In the genomic region with DNA sequence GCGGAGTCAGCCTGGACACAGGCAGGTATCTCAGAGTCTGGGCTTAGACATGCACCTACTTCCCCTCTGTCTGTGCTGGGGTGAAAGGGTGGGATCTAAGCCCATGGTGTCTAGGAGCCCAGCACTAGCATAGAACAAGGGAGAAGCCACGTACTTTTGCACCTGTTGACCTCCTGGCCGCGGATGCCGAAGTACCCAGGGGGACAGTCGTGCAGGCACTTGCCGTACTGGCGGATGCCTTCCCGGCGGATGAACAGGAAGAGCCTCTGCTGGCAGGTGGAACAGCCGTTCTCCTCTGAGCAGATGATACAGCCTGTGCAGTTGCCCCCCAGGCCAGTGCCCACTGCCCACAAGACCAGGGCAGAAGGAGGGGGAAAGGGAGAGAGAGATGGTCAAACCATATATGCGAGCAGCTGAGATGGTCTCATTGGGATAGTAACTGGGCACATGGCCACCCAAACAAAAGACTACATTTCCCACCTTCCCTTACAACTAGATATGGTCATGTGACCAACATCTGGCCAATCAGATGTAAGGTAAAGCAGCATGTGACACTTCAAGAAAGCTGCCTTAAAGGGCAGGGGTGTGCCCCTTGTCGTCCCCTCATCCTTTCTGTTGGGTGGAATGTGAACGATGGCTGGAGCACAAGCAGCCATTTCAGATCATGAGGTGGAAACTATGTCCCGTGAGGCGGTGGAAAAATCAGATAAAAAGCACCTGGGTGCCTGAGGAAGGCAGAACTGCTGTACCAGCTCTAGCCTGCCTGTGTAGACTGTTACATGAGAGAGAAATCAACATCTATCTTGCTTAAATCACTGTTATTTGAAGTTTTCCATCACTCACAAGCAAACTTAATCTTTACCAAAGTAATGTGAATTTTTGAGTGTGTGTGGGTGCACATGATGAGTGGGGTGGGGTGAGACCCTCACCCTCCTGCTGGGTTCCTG, we compare ENCODE assay signal across 12 cellular contexts. TPM values are rescaled to one million over a fixed set of nuclear protein-coding genes. Genes with fewer than 3 reads are reported as not detected.
DNase-seq lines count a peak whose midpoint lies in the region; ATAC-seq and TF ChIP-seq lines count a peak whose summit lies in the region.
"Had no signal": no experiment of that assay in that cellular context is flagged by ENCODE, and none has a peak within 500 bp of the region (broad histone marks: within the 10 kb centered on the region; RNA-seq: fewer than 3 reads in every experiment).

No MANE protein-coding gene starts in this region.

- intact Hi-C loops in aorta (cut with DNase I) (no loop called here), vagina (cut with DNase I) (no loop called here)

- no peak for TF ChIP-seq POLR2A in vagina (IDR thresholded peaks at IDR 0.05)

- TF ChIP-seq CTCF in vagina (IDR thresholded peaks at IDR 0.05): no peak

- H3K4me1 ChIP-seq in aorta (ENCODE audit: control insufficient read depth in 1 of 2, insufficient read depth in 2 of 2, low read length in 2 of 2) (no peaks in the 10 kb centered on the region), vagina (no peaks in the 10 kb centered on the region)

- H3K4me3 ChIP-seq in aorta (ENCODE audit: low read length in 2 of 2): no peak overlapping the region
- H3K4me3 ChIP-seq in vagina: no peak overlapping the region

- ATAC-seq in HG03280 (IDR thresholded peaks at IDR 0.05; ENCODE audit: unreplicated experiment) (no peak), aorta (ENCODE audit: low FRiP score) (no peak)

- no peaks in the 10 kb centered on the region for H3K27me3 ChIP-seq in aorta (ENCODE audit: control insufficient read depth in 1 of 2, insufficient read depth in 2 of 2, low read length in 1 of 2)
- no peaks in the 10 kb centered on the region for H3K27me3 ChIP-seq in vagina

- H3K36me3 ChIP-seq in aorta (ENCODE audit: control insufficient read depth in 1 of 2, insufficient read depth in 2 of 2, low read length in 1 of 2): no peaks in the 10 kb centered on the region
- H3K36me3 ChIP-seq in vagina: no peaks in the 10 kb centered on the region

- peaks cover 4% of the 10 kb centered on the region for H3K9me3 ChIP-seq in aorta (ENCODE audit: control insufficient read depth, low read length)
- H3K9me3 ChIP-seq in vagina: no peaks in the 10 kb centered on the region

- WGBS in aorta, 2 donors: 88% methylated on average over 16 of the region's 16 CpGs

- peak; percentile 10 for DNase-seq in stimulated activated CD4-positive, alpha-beta T cell treated with anti-CD3 and anti-CD28 coated beads, Interleukin-15, amount 100 ng/mL, for 24 hours
- DNase-seq in stimulated activated CD4-positive, alpha-beta T cell treated with anti-CD3 and anti-CD28 coated beads, Interleukin-1b, Interleukin-23, amount 100 ng/mL, for 48 hours: no peak
- DNase-seq in NCI-H526 treated with DMSO at 0.1 percent for 48 hours (lab: John Stamatoyannopoulos, UW) (peak; percentile 27), dermis blood vessel endothelial cell (peak; percentile 59), aorta (no peak), occipital lobe (lab: John Stamatoyannopoulos, UW) (no peak), vagina (ENCODE audit: extremely low spot score in 2 of 2) (no peak)
- DNase-seq: activated CD4-positive, alpha-beta memory T cell treated with anti-CD3 and anti-CD28 coated beads, Interleukin-2, amount 10 ng/mL, durations not matched to agents 7 days and 5 days; COR-L47; NCI-H524 treated with DMSO at 0.1 percent for 48 hours had no signal

- no peak overlapping the region for H3K27ac ChIP-seq in aorta (ENCODE audit: low read depth in 1 of 2, low read length in 2 of 2)
- H3K27ac ChIP-seq in vagina: no peak overlapping the region

RNA-seq across cellular contexts. Expression of gene RSPO4, which starts 34.0 kb away (rescaled TPM):
- total RNA-seq in dermis blood vessel endothelial cell (not detected in 2 replicates), aorta (1 to 10 TPM in 1 of 2 donors, under 1 TPM in 1; 0.93 to 1.0 TPM), occipital lobe (not detected), vagina (not detected)
- not detected for polyA plus RNA-seq in aorta
- total RNA-seq: activated CD4-positive, alpha-beta memory T cell treated with anti-CD3 and anti-CD28 coated beads, Interleukin-2, amount 10 ng/mL, durations not matched to agents 7 days and 5 days had no signal
- polyA plus RNA-seq: keratinocyte had no signal

RNA-seq across cellular contexts. Expression of gene ANGPT4, which starts 51.9 kb away (rescaled TPM):
- total RNA-seq in dermis blood vessel endothelial cell: not detected in 2 replicates
- under 1 TPM; 0.19 to 0.33 TPM for total RNA-seq in aorta
- under 1 TPM in 1 of 2 donors, not detected in 1; 0.72 TPM for polyA plus RNA-seq in aorta
- not detected for total RNA-seq in occipital lobe
- 0.98 TPM for total RNA-seq in vagina
- total RNA-seq: activated CD4-positive, alpha-beta memory T cell treated with anti-CD3 and anti-CD28 coated beads, Interleukin-2, amount 10 ng/mL, durations not matched to agents 7 days and 5 days had no signal
- polyA plus RNA-seq: keratinocyte had no signal

Comparison
In these comparisons a context has a peak if more than half of its experiments do, and no peak if none do; other contexts are left out.
1. DNase-seq: peak in stimulated activated CD4-positive, alpha-beta T cell treated with anti-CD3 and anti-CD28 coated beads, Interleukin-15, amount 100 ng/mL, for 24 hours (single experiment), NCI-H526 treated with DMSO at 0.1 percent for 48 hours (single experiment) and dermis blood vessel endothelial cell (single experiment); none in stimulated activated CD4-positive, alpha-beta T cell treated with anti-CD3 and anti-CD28 coated beads, Interleukin-1b, Interleukin-23, amount 100 ng/mL, for 48 hours (single experiment), aorta (0 of 2), occipital lobe (single experiment) and vagina (0 of 2).